Comparison of ENCODE assay signal across 14 cellular contexts in genomic region chr2:225399509-225399908, GRCh38. TPM values are rescaled to one million over a fixed set of nuclear protein-coding genes. Genes with fewer than 3 reads are reported as not detected.
A peak's percentile ranks its signal among the peaks of the same experiment; 100 is the strongest.
DNase-seq lines count a peak whose midpoint lies in the region; ATAC-seq lines count a peak whose summit lies in the region.
"Had no signal": no experiment of that assay in that cellular context is flagged by ENCODE, and none has a peak within 500 bp of the region (broad histone marks: within the 10 kb centered on the region; RNA-seq: fewer than 3 reads in every experiment).

Gene NYAP2, plus strand, starts transcription at chr2:225399710. Its CDS starts 9,171 bp downstream, at chr2:225408881.

- intact Hi-C loops in left ventricle myocardium superior (cut with micrococcal nuclease), result no loop called here

- ATAC-seq in left ventricle myocardium superior, result no peak
- no peak for ATAC-seq in activated naive CD4-positive, alpha-beta T cell treated with anti-CD3 and anti-CD28 coated beads, Interleukin-2, amount 50 U/mL, for 72 hours
- ATAC-seq: natural killer cell treated with Interleukin-12 subunit alpha and Interleukin-12 subunit beta and Interleukin-15 and Interleukin-18, amount 100 ng/mL, for 72 hours had no signal

- H3K36me3 Mint-ChIP-seq in activated naive CD4-positive, alpha-beta T cell treated with anti-CD3 and anti-CD28 coated beads, Interleukin-2, amount 50 U/mL, for 72 hours, result no peaks in the 10 kb centered on the region
- H3K36me3 Mint-ChIP-seq: activated naive CD8-positive, alpha-beta T cell; natural killer cell treated with Interleukin-12 subunit alpha and Interleukin-12 subunit beta and Interleukin-15 and Interleukin-18, amount 100 ng/mL, for 72 hours had no signal

- no peaks in the 10 kb centered on the region; the same call in 1 of the 2 replicates for H3K27me3 ChIP-seq in H7 (ENCODE audit: control insufficient read depth, insufficient read depth, low read length)

- peak; percentile 78 for DNase-seq in DMS 273 (lab: John Stamatoyannopoulos, UW; ENCODE audit: unreplicated experiment)
- peak; percentile 92 for DNase-seq in NCI-H1694 (lab: John Stamatoyannopoulos, UW)
- peak; percentile 97 for DNase-seq in NCI-H748 (lab: John Stamatoyannopoulos, UW; ENCODE audit: unreplicated experiment)
- no peak for DNase-seq in NCI-H1930 (lab: John Stamatoyannopoulos, UW)
- no peak for DNase-seq in left ventricle myocardium superior
- no peak for DNase-seq in H7
- no peak for DNase-seq in activated naive CD4-positive, alpha-beta T cell treated with anti-CD3 and anti-CD28 coated beads, Interleukin-2, amount 50 U/mL, for 72 hours (ENCODE audit: low spot score in 2 of 2)
- DNase-seq: spleen had no signal

- H3K4me3 ChIP-seq in iPS-11a (ENCODE audit: low read depth, low read length) (peak within 1 kb of the TSS; percentile 17), H7 (ENCODE audit: insufficient read depth, low read depth, low read length) (no peak within 1 kb of the TSS; the same call in 1 of the 2 replicates)
- H3K4me3 ChIP-seq: left lung, spleen had no signal

- H3K27ac Mint-ChIP-seq in activated naive CD4-positive, alpha-beta T cell treated with anti-CD3 and anti-CD28 coated beads, Interleukin-2, amount 50 U/mL, for 72 hours, result no peak within 1 kb of the TSS
- H3K27ac Mint-ChIP-seq: activated naive CD8-positive, alpha-beta T cell; natural killer cell treated with Interleukin-12 subunit alpha and Interleukin-12 subunit beta and Interleukin-15 and Interleukin-18, amount 100 ng/mL, for 72 hours had no signal

- H3K9me3 Mint-ChIP-seq in activated naive CD4-positive, alpha-beta T cell treated with anti-CD3 and anti-CD28 coated beads, Interleukin-2, amount 50 U/mL, for 72 hours, result no peaks in the 10 kb centered on the region
- H3K9me3 Mint-ChIP-seq: natural killer cell treated with Interleukin-12 subunit alpha and Interleukin-12 subunit beta and Interleukin-15 and Interleukin-18, amount 100 ng/mL, for 72 hours had no signal

- H3K36me3 ChIP-seq in H7 (replicated peaks; ENCODE audit: control insufficient read depth, insufficient read depth, low read length), result no peaks in the 10 kb centered on the region
- H3K36me3 ChIP-seq: left lung, spleen had no signal

RNA-seq across cellular contexts. Expression of gene NYAP2, which starts in this region (rescaled TPM):
- total RNA-seq in left ventricle myocardium superior, result not detected
- not detected in 2 replicates for total RNA-seq in H7 (2014; rRNA removed; shearing (Covaris generic))
- under 1 TPM in 1 of 2 donors, not detected in 1; 0.04 TPM for total RNA-seq in activated naive CD4-positive, alpha-beta T cell treated with anti-CD3 and anti-CD28 coated beads, Interleukin-2, amount 50 U/mL, for 72 hours
- total RNA-seq: dermis microvascular lymphatic vessel endothelial cell; MCF 10A; natural killer cell treated with Interleukin-12 subunit alpha and Interleukin-12 subunit beta and Interleukin-15 and Interleukin-18, amount 100 ng/mL, for 72 hours had no signal

Comparison
In these comparisons a context has a peak if more than half of its experiments do, and no peak if none do; other contexts are left out.
1. DNase-seq: peak in DMS 273 (single experiment), NCI-H1694 (single experiment) and NCI-H748 (single experiment); none in NCI-H1930 (0 of 2), left ventricle myocardium superior (single experiment), H7 (single experiment) and activated naive CD4-positive, alpha-beta T cell treated with anti-CD3 and anti-CD28 coated beads, Interleukin-2, amount 50 U/mL, for 72 hours (0 of 2).